Comparison of ENCODE assay signal across 33 cellular contexts in the genomic region with DNA sequence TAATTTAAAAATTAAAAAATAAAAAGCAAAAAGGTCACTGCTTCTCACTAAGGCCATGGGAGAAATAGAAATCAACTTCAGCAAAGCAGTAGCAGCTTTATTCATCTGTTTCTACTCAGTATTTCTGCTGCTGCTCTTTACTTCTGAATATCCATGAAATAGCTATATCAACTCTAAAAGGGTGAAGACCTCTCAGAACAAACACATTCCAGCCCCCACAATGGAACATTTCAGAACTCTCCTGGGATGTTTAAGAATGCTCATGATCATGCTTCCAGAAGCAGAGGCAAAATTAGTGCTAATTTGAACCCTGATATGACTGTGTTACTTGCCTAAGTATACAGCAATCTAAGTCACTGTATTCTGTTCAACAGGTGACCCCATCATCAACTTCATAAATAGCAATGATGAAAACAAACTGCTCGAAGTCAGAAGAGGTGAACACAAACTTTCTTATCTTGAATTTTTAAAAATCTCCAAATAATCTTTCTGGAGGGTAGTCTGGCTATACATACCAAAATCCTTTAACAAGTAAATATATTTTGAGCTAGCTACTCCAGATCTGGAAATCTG.
"Had no signal": no experiment of that assay in that cellular context is flagged by ENCODE, and none has a peak within 500 bp of the region (broad histone marks: within the 10 kb centered on the region; RNA-seq: fewer than 3 reads in every experiment).

No MANE protein-coding gene starts in this region.

- H3K36me3 ChIP-seq: ascending aorta, breast epithelium, cardiac muscle cell, esophagus muscularis mucosa, gastrocnemius medialis, heart left ventricle, WERI-Rb-1 had no signal

- DNase-seq: activated B cell treated with CpG ODN at 0.5 μM for 24 hours; activated CD4-positive, alpha-beta T cell treated with anti-CD3 and anti-CD28 coated beads for 48 hours; activated CD4-positive, alpha-beta T cell treated with anti-CD3 and anti-CD28 coated beads, Interleukin-2, amount 50 U/mL, for 1 hour; activated CD4-positive, alpha-beta T cell treated with anti-CD3 and anti-CD28 coated beads, Interleukin-2, amount 50 U/mL, for 48 hours; activated CD8-positive, alpha-beta memory T cell treated with anti-CD3 and anti-CD28 coated beads for 24 hours; activated CD8-positive, alpha-beta T cell treated with anti-CD3 and anti-CD28 coated beads for 36 hours; activated effector memory CD4-positive, alpha-beta T cell treated with anti-CD3 and anti-CD28 coated beads, Interleukin-2, amount 50 U/mL, for 16 hours; activated naive CD4-positive, alpha-beta T cell treated with anti-CD3 and anti-CD28 coated beads for 36 hours; activated naive CD8-positive, alpha-beta T cell treated with anti-CD3 and anti-CD28 coated beads for 36 hours; activated naive CD8-positive, alpha-beta T cell treated with anti-CD3 and anti-CD28 coated beads, Interleukin-2, amount 50 U/mL, for 24 hours; activated T-cell treated with anti-CD3 and anti-CD28 coated beads, Interleukin-2, amount 50 U/mL, for 4 hours; central memory CD4-positive, alpha-beta T cell; cerebellar nuclear complex; cortex of kidney; dermis blood vessel endothelial cell; effector CD4-positive, alpha-beta T cell; effector memory CD8-positive, alpha-beta T cell; erythroblast; foreskin keratinocyte; gastrocnemius medialis; glutamatergic neuron; heart left ventricle; T-helper 1 cell; T-helper 17 cell; T1000; WERI-Rb-1 had no signal

- H3K4me3 ChIP-seq: ascending aorta, breast epithelium, cardiac muscle cell, esophagus muscularis mucosa, gastrocnemius medialis, heart left ventricle had no signal

- H3K27me3 ChIP-seq: ascending aorta, breast epithelium, cardiac muscle cell, esophagus muscularis mucosa, foreskin keratinocyte, gastrocnemius medialis had no signal

- ATAC-seq: activated CD4-positive, CD25-positive, alpha-beta regulatory T cell treated with anti-CD3 and anti-CD28 coated beads, Interleukin-2, amount 50 U/mL, for 24 hours; activated CD8-positive, alpha-beta T cell treated with anti-CD3 and anti-CD28 coated beads for 36 hours; activated naive CD8-positive, alpha-beta T cell treated with anti-CD3 and anti-CD28 coated beads, Interleukin-2, amount 50 U/mL, for 24 hours; activated T-cell treated with anti-CD3 and anti-CD28 coated beads, Interleukin-2, amount 50 U/mL, for 4 hours; activated T-helper 17 cell treated with anti-CD3 and anti-CD28 coated beads, Interleukin-2, amount 50 U/mL, for 72 hours; effector memory CD8-positive, alpha-beta T cell; foreskin keratinocyte; gastrocnemius medialis; heart left ventricle; T-helper 17 cell had no signal

- H3K9me3 ChIP-seq: ascending aorta, breast epithelium, esophagus muscularis mucosa, gastrocnemius medialis, heart left ventricle had no signal

- FAIRE-seq: colon had no signal

- H3K4me1 ChIP-seq: breast epithelium had no signal
